ENCODE assay signal across 2 cellular contexts in genomic region chr2:9364791-9365497, GRCh38.
TF ChIP-seq lines count a peak whose summit lies in the region.

No MANE protein-coding gene starts in this region.

TF ChIP-seq in HepG2, 621 proteins besides CTCF, POLR2A, EP300 and RAD21 (continues in another document):
- TF ChIP-seq GATAD2A (CRISPR knock-in tag; IDR thresholded peaks at IDR 0.05) (peak; percentile 82), MIER3 (CRISPR knock-in tag; IDR thresholded peaks at IDR 0.05; ENCODE audit: borderline replicate concordance) (no peak), ELF3 (CRISPR knock-in tag; IDR thresholded peaks at IDR 0.05) (no peak), TFAP4 (IDR thresholded peaks at IDR 0.05; ENCODE audit: borderline replicate concordance, low read depth) (0 out of 2 replicates have a peak, but pooled peaks have one; percentile 32), ZNF574 (CRISPR knock-in tag; IDR thresholded peaks at IDR 0.05) (0 out of 2 replicates have a peak, but pooled peaks have one; percentile 34), ZFY (CRISPR knock-in tag; IDR thresholded peaks at IDR 0.05) (0 out of 2 replicates have a peak, but pooled peaks have one; percentile 35), HNF4G (IDR thresholded peaks at IDR 0.05; ENCODE audit: borderline replicate concordance, low read depth, low read length) (peak; percentile 75), HNF4G (CRISPR knock-in tag; IDR thresholded peaks at IDR 0.05; ENCODE audit: borderline replicate concordance, low read depth) (no peak), PHF8 (CRISPR knock-in tag; IDR thresholded peaks at IDR 0.05) (no peak), FOSL2 (CRISPR knock-in tag; IDR thresholded peaks at IDR 0.05) (peak; percentile 82), MIER2 (CRISPR knock-in tag; IDR thresholded peaks at IDR 0.05) (0 out of 2 replicates have a peak, but pooled peaks have one; percentile 24), ZBTB7B (CRISPR knock-in tag; IDR thresholded peaks at IDR 0.05) (peak; percentile 67; the same call in 1 of the 2 replicates), ZNF331 (CRISPR knock-in tag; IDR thresholded peaks at IDR 0.05) (0 out of 2 replicates have a peak, but pooled peaks have one; percentile 53), DPF2 (CRISPR knock-in tag; IDR thresholded peaks at IDR 0.05; ENCODE audit: borderline replicate concordance, low read depth) (0 out of 2 replicates have a peak, but pooled peaks have one; percentile 18), ZNF274 (CRISPR knock-in tag; IDR thresholded peaks at IDR 0.05) (peak; percentile 6; the same call in 1 of the 2 replicates), MED1 (CRISPR knock-in tag; IDR thresholded peaks at IDR 0.05) (0 out of 2 replicates have a peak, but pooled peaks have one; percentile 21), ETV5 (CRISPR knock-in tag; IDR thresholded peaks at IDR 0.05; ENCODE audit: borderline replicate concordance) (peak; percentile 35; the same call in 1 of the 2 replicates), ZNF605 (CRISPR knock-in tag; IDR thresholded peaks at IDR 0.05) (peak; percentile 66; the same call in 1 of the 2 replicates), ZNF597 (CRISPR knock-in tag; IDR thresholded peaks at IDR 0.05) (no peak), FOXP1 (IDR thresholded peaks at IDR 0.05) (no peak), FOXP1 (CRISPR knock-in tag; IDR thresholded peaks at IDR 0.05) (peak; percentile 68; the same call in 1 of the 2 replicates)
- TF ChIP-seq, protein P1, sequence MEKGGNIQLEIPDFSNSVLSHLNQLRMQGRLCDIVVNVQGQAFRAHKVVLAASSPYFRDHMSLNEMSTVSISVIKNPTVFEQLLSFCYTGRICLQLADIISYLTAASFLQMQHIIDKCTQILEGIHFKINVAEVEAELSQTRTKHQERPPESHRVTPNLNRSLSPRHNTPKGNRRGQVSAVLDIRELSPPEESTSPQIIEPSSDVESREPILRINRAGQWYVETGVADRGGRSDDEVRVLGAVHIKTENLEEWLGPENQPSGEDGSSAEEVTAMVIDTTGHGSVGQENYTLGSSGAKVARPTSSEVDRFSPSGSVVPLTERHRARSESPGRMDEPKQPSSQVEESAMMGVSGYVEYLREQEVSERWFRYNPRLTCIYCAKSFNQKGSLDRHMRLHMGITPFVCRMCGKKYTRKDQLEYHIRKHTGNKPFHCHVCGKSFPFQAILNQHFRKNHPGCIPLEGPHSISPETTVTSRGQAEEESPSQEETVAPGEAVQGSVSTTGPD (CRISPR knock-in tag; IDR thresholded peaks at IDR 0.05), result no peak
- TF ChIP-seq, protein P2, sequence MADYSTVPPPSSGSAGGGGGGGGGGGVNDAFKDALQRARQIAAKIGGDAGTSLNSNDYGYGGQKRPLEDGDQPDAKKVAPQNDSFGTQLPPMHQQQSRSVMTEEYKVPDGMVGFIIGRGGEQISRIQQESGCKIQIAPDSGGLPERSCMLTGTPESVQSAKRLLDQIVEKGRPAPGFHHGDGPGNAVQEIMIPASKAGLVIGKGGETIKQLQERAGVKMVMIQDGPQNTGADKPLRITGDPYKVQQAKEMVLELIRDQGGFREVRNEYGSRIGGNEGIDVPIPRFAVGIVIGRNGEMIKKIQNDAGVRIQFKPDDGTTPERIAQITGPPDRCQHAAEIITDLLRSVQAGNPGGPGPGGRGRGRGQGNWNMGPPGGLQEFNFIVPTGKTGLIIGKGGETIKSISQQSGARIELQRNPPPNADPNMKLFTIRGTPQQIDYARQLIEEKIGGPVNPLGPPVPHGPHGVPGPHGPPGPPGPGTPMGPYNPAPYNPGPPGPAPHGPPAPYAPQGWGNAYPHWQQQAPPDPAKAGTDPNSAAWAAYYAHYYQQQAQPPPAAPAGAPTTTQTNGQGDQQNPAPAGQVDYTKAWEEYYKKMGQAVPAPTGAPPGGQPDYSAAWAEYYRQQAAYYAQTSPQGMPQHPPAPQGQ (CRISPR knock-in tag; IDR thresholded peaks at IDR 0.05; ENCODE audit: borderline replicate concordance), result no peak

TF ChIP-seq in endothelial cell of umbilical vein, 7 proteins besides CTCF, POLR2A, EP300 and RAD21:
- no peak for TF ChIP-seq GATA2 (IDR thresholded peaks at IDR 0.05; ENCODE audit: insufficient read depth, insufficient read length, low read depth, low read length)
- TF ChIP-seq MAX (IDR thresholded peaks at IDR 0.05; ENCODE audit: insufficient read depth, insufficient read length), result no peak
- no peak for TF ChIP-seq EZH2 (IDR thresholded peaks at IDR 0.05; ENCODE audit: borderline replicate concordance, low read depth, low read length, severe bottlenecking)
- no peak for TF ChIP-seq MYC (IDR thresholded peaks at IDR 0.05; ENCODE audit: low read depth, low read length)
